In genomic region chr1:21781971-21782867, GRCh38 we compare ENCODE assay signal across 1 cellular context.
TF ChIP-seq lines count a peak whose summit lies in the region.

No MANE protein-coding gene starts in this region.

TF ChIP-seq in HCT116, 20 proteins besides CTCF, POLR2A, EP300 and RAD21 (continued from another document):
- TF ChIP-seq REST (IDR thresholded peaks at IDR 0.05; ENCODE audit: low read depth) (no peak), TCF7L2 (IDR thresholded peaks at IDR 0.05; ENCODE audit: borderline replicate concordance, extremely low read depth, insufficient read depth, insufficient read length) (no peak), SIN3A (IDR thresholded peaks at IDR 0.05; ENCODE audit: low read depth) (no peak), EZH2 (IDR thresholded peaks at IDR 0.05) (no peak), FOSL1 (IDR thresholded peaks at IDR 0.05; ENCODE audit: low read depth) (no peak)
